ENCODE assay signal across 25 cellular contexts in the genomic region with DNA sequence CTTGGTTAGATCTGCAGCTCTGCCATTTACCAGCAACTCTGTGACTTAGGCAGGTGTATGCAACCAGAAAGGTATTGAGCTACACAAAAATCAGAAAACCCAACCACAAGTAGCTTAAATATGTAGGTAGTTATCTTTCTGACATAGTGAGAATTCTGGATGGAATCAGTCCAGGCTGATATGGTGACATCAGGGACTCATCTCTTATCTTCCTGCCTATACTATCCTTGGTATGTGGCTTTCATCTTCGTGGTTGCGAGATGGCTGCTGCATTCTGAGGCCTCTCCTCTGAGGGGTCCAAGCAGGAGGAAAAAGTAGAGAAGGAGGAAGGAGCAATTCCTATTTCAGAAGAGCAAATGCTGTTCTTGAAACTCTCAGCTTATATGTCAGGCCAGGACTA.
"Had no signal": no experiment of that assay in that cellular context is flagged by ENCODE, and none has a peak within 500 bp of the region (broad histone marks: within the 10 kb centered on the region; RNA-seq: fewer than 3 reads in every experiment).

No MANE protein-coding gene starts in this region.

- H3K27ac ChIP-seq: foreskin keratinocyte, gastroesophageal sphincter, hepatocyte, parathyroid adenoma, testis, tibial artery had no signal

- H3K27ac Mint-ChIP-seq: progenitor cell of endocrine pancreas had no signal

- H3K9me3 Mint-ChIP-seq: naive thymus-derived CD4-positive, alpha-beta T cell; stimulated activated naive CD8-positive, alpha-beta T cell treated with anti-CD3 and anti-CD28 coated beads, Interleukin-15, amount 100 ng/mL, for 72 hours had no signal

- H3K4me2 ChIP-seq: hepatocyte, smooth muscle cell had no signal

- H3K9ac ChIP-seq: parathyroid adenoma had no signal

- DNase-seq: cerebellar nuclear complex; cortex of kidney; effector CD4-positive, alpha-beta T cell; foreskin keratinocyte; heart left ventricle; kidney; mesenchymal stem cell; midbrain; naive thymus-derived CD4-positive, alpha-beta T cell; stimulated activated CD4-positive, alpha-beta T cell treated with anti-CD3 and anti-CD28 coated beads, Interleukin-12 subunit alpha, Interleukin-12 subunit beta, amount 100 ng/mL, for 4 hours; stimulated activated CD4-positive, alpha-beta T cell treated with anti-CD3 and anti-CD28 coated beads, Interleukin-1b, Interleukin-23, amount 100 ng/mL, for 48 hours; stimulated activated CD4-positive, alpha-beta T cell treated with anti-CD3 and anti-CD28 coated beads, Interleukin-4, amount 100 ng/mL, for 1 hour; stimulated activated CD8-positive, alpha-beta memory T cell treated with anti-CD3 and anti-CD28 coated beads, Interleukin-4, amount 100 ng/mL, for 48 hours; stimulated activated naive CD4-positive, alpha-beta T cell; stimulated activated naive CD8-positive, alpha-beta T cell treated with anti-CD3 and anti-CD28 coated beads, Interleukin-15, amount 100 ng/mL, for 72 hours; testis; tibial artery; upper lobe of left lung had no signal

- H3K36me3 ChIP-seq: gastroesophageal sphincter, heart left ventricle, tibial artery, upper lobe of left lung had no signal

- H3K27me3 Mint-ChIP-seq: naive thymus-derived CD4-positive, alpha-beta T cell; progenitor cell of endocrine pancreas had no signal

- ATAC-seq: foreskin keratinocyte; gastroesophageal sphincter; heart left ventricle; left lobe of liver; naive thymus-derived CD4-positive, alpha-beta T cell; sciatic nerve; stimulated activated naive CD8-positive, alpha-beta T cell treated with anti-CD3 and anti-CD28 coated beads, Interleukin-15, amount 100 ng/mL, for 72 hours had no signal

- H3K4me1 ChIP-seq: foreskin keratinocyte had no signal

- H3K4me3 ChIP-seq: gastroesophageal sphincter, heart left ventricle, hepatocyte, smooth muscle cell, testis, tibial artery, upper lobe of left lung had no signal

- H3K27me3 ChIP-seq: foreskin keratinocyte, gastroesophageal sphincter, heart left ventricle, hepatocyte, testis, tibial artery, upper lobe of left lung had no signal
